Comparison of ENCODE assay signal across 1 cellular context in the genomic region with DNA sequence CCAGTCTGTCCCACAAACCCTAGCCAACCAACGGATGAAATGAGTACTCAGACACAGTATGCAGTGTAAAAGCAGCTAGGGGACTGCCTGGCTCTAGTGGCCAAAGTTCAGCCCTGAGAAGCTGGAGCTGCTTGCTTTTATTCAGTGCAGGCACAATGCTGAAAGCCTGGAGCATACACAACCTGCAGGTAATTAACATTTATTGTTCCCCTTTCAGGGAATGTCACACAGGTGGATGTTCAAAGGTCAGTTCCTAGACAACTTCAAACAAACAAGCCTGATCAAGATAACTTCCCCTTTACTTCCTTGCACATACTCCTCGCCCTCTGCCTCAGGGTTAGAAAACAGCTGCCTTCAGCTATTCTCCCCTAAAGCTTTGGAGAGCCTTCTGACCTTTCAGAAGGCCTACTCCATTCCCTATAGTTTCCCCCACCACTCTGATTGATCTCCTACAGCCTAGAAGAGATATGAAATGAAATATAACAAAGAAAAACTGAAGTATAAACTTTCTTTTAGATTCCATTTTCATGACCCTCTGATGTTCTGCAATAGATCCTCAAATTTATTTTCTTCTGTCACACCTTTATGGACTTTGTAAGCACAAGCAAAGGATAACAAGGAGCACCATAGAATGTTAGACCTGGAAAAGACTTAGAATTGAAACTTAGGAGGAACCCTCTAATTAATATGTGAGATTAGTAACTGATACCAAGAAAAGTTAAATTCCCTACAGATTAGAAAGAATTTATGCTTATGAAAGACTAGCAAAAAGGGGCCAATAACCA.
TF ChIP-seq lines count a peak whose summit lies in the region.

No MANE protein-coding gene starts in this region.

TF ChIP-seq in HEK293T, 16 proteins besides CTCF, POLR2A, EP300 and RAD21 (continued from another document):
- no peak for TF ChIP-seq ZNF384 (IDR thresholded peaks at IDR 0.05)
